ENCODE assay signal across 11 cellular contexts in the genomic region with DNA sequence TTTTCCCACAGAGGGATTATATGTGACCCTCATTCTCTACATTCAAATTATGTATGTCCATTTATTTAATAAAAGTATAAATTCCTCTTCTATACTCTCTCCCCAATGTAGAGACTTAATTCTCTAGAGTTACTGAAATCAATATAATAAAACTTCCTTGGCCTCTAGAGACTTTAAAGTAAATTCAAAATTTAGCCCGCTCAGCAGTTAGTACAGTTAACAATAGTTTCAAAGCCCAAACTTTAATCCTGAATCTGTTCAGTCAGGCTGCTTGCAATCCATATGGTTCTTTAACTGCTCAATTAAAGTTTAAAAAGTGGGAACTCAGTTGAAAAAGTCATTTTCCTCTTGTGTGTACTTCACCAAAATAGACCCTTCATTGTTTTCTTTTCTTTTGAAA.
"Had no signal": no experiment of that assay in that cellular context is flagged by ENCODE, and none has a peak within 500 bp of the region (broad histone marks: within the 10 kb centered on the region; RNA-seq: fewer than 3 reads in every experiment).

No MANE protein-coding gene starts in this region.

- DNase-seq: GM23248, GOT3, H7, H9, HCEC 1CT, HFFc6 had no signal

- FAIRE-seq: H1, H54 had no signal

- H3K4me1 ChIP-seq: HAP-1 had no signal

- ATAC-seq: GM23338, HCT116 had no signal

- H2AFZ ChIP-seq: GM23248, GM23338 had no signal

- H3K27ac ChIP-seq: GM23248 had no signal

- H3K36me3 ChIP-seq: HAP-1 had no signal

- H3K4me3 ChIP-seq: GM23248, GM23338, HAP-1 had no signal

- H3K4me2 ChIP-seq: GM23338 had no signal

- H3K9me3 ChIP-seq: HAP-1 had no signal

- H3K9ac ChIP-seq: GM23248 had no signal
